Comparison of ENCODE assay signal across 1 cellular context in the genomic region with DNA sequence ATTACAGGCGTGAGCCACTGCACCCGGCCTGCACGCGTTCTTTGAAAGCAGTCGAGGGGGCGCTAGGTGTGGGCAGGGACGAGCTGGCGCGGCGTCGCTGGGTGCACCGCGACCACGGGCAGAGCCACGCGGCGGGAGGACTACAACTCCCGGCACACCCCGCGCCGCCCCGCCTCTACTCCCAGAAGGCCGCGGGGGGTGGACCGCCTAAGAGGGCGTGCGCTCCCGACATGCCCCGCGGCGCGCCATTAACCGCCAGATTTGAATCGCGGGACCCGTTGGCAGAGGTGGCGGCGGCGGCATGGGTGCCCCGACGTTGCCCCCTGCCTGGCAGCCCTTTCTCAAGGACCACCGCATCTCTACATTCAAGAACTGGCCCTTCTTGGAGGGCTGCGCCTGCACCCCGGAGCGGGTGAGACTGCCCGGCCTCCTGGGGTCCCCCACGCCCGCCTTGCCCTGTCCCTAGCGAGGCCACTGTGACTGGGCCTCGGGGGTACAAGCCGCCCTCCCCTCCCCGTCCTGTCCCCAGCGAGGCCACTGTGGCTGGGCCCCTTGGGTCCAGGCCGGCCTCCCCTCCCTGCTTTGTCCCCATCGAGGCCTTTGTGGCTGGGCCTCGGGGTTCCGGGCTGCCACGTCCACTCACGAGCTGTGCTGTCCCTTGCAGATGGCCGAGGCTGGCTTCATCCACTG.
TF ChIP-seq lines count a peak whose summit lies in the region.

A gene (plus strand): TSS at position 238 of the 690 bp plus-strand sequence. CDS start 64 bp downstream, at position 302.

TF ChIP-seq in K562, 482 proteins besides CTCF, POLR2A, EP300 and RAD21 (continued from another document and continues in another):
- TF ChIP-seq, protein P1, sequence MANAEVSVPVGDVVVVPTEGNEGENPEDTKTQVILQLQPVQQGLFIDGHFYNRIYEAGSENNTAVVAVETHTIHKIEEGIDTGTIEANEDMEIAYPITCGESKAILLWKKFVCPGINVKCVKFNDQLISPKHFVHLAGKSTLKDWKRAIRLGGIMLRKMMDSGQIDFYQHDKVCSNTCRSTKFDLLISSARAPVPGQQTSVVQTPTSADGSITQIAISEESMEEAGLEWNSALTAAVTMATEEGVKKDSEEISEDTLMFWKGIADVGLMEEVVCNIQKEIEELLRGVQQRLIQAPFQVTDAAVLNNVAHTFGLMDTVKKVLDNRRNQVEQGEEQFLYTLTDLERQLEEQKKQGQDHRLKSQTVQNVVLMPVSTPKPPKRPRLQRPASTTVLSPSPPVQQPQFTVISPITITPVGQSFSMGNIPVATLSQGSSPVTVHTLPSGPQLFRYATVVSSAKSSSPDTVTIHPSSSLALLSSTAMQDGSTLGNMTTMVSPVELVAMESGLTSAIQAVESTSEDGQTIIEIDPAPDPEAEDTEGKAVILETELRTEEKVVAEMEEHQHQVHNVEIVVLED (CRISPR knock-in tag; IDR thresholded peaks at IDR 0.05) = peak; percentile 85
- TF ChIP-seq MAFK (IDR thresholded peaks at IDR 0.05; ENCODE audit: low read length) (no peak), NCOR1 (IDR thresholded peaks at IDR 0.05) (no peak), ZC3H11A (IDR thresholded peaks at IDR 0.05; ENCODE audit: low read depth, low read length) (no peak), MEF2D (tag; conservative IDR thresholded peaks at IDR 0.05; ENCODE audit: low read depth) (no peak), SOX6 (IDR thresholded peaks at IDR 0.05) (no peak), MEF2A (IDR thresholded peaks at IDR 0.05; ENCODE audit: control insufficient read depth, low read depth, low read length) (no peak), XRCC4 (IDR thresholded peaks at IDR 0.05; ENCODE audit: extremely low read depth, insufficient read depth, insufficient read length) (no peak), ZKSCAN3 (CRISPR knock-in tag; IDR thresholded peaks at IDR 0.05) (no peak), TAL1 (IDR thresholded peaks at IDR 0.05) (no peak), ZNF408 (CRISPR knock-in tag; IDR thresholded peaks at IDR 0.05; ENCODE audit: low read depth) (no peak), JUND (IDR thresholded peaks at IDR 0.05; ENCODE audit: borderline replicate concordance, low read depth, low read length) (peak; percentile 42; the same call in 1 of the 2 replicates), JUND (tag; IDR thresholded peaks at IDR 0.05; ENCODE audit: borderline replicate concordance, low read depth, low read length) (no peak), ZNF583 (CRISPR knock-in tag; IDR thresholded peaks at IDR 0.05) (no peak), NFYB (IDR thresholded peaks at IDR 0.05; ENCODE audit: extremely low read depth, insufficient read length) (no peak)
- TF ChIP-seq, protein P2, sequence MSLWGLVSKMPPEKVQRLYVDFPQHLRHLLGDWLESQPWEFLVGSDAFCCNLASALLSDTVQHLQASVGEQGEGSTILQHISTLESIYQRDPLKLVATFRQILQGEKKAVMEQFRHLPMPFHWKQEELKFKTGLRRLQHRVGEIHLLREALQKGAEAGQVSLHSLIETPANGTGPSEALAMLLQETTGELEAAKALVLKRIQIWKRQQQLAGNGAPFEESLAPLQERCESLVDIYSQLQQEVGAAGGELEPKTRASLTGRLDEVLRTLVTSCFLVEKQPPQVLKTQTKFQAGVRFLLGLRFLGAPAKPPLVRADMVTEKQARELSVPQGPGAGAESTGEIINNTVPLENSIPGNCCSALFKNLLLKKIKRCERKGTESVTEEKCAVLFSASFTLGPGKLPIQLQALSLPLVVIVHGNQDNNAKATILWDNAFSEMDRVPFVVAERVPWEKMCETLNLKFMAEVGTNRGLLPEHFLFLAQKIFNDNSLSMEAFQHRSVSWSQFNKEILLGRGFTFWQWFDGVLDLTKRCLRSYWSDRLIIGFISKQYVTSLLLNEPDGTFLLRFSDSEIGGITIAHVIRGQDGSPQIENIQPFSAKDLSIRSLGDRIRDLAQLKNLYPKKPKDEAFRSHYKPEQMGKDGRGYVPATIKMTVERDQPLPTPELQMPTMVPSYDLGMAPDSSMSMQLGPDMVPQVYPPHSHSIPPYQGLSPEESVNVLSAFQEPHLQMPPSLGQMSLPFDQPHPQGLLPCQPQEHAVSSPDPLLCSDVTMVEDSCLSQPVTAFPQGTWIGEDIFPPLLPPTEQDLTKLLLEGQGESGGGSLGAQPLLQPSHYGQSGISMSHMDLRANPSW (CRISPR knock-in tag; IDR thresholded peaks at IDR 0.05) = peak; percentile 41; the same call in 1 of the 2 replicates
- TF ChIP-seq, protein P3, sequence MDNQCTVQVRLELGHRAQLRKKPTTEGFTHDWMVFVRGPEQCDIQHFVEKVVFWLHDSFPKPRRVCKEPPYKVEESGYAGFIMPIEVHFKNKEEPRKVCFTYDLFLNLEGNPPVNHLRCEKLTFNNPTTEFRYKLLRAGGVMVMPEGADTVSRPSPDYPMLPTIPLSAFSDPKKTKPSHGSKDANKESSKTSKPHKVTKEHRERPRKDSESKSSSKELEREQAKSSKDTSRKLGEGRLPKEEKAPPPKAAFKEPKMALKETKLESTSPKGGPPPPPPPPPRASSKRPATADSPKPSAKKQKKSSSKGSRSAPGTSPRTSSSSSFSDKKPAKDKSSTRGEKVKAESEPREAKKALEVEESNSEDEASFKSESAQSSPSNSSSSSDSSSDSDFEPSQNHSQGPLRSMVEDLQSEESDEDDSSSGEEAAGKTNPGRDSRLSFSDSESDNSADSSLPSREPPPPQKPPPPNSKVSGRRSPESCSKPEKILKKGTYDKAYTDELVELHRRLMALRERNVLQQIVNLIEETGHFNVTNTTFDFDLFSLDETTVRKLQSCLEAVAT (IDR thresholded peaks at IDR 0.05) = no peak
- TF ChIP-seq, protein P4, sequence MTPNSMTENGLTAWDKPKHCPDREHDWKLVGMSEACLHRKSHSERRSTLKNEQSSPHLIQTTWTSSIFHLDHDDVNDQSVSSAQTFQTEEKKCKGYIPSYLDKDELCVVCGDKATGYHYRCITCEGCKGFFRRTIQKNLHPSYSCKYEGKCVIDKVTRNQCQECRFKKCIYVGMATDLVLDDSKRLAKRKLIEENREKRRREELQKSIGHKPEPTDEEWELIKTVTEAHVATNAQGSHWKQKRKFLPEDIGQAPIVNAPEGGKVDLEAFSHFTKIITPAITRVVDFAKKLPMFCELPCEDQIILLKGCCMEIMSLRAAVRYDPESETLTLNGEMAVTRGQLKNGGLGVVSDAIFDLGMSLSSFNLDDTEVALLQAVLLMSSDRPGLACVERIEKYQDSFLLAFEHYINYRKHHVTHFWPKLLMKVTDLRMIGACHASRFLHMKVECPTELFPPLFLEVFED (CRISPR knock-in tag; conservative IDR thresholded peaks at IDR 0.05) = no peak
- TF ChIP-seq, protein P5, sequence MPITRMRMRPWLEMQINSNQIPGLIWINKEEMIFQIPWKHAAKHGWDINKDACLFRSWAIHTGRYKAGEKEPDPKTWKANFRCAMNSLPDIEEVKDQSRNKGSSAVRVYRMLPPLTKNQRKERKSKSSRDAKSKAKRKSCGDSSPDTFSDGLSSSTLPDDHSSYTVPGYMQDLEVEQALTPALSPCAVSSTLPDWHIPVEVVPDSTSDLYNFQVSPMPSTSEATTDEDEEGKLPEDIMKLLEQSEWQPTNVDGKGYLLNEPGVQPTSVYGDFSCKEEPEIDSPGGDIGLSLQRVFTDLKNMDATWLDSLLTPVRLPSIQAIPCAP (CRISPR knock-in tag; IDR thresholded peaks at IDR 0.05; ENCODE audit: borderline replicate concordance) = no peak
- TF ChIP-seq, protein P6, sequence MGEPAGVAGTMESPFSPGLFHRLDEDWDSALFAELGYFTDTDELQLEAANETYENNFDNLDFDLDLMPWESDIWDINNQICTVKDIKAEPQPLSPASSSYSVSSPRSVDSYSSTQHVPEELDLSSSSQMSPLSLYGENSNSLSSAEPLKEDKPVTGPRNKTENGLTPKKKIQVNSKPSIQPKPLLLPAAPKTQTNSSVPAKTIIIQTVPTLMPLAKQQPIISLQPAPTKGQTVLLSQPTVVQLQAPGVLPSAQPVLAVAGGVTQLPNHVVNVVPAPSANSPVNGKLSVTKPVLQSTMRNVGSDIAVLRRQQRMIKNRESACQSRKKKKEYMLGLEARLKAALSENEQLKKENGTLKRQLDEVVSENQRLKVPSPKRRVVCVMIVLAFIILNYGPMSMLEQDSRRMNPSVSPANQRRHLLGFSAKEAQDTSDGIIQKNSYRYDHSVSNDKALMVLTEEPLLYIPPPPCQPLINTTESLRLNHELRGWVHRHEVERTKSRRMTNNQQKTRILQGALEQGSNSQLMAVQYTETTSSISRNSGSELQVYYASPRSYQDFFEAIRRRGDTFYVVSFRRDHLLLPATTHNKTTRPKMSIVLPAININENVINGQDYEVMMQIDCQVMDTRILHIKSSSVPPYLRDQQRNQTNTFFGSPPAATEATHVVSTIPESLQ (CRISPR knock-in tag; IDR thresholded peaks at IDR 0.05) = peak; percentile 87
- TF ChIP-seq, protein P7, sequence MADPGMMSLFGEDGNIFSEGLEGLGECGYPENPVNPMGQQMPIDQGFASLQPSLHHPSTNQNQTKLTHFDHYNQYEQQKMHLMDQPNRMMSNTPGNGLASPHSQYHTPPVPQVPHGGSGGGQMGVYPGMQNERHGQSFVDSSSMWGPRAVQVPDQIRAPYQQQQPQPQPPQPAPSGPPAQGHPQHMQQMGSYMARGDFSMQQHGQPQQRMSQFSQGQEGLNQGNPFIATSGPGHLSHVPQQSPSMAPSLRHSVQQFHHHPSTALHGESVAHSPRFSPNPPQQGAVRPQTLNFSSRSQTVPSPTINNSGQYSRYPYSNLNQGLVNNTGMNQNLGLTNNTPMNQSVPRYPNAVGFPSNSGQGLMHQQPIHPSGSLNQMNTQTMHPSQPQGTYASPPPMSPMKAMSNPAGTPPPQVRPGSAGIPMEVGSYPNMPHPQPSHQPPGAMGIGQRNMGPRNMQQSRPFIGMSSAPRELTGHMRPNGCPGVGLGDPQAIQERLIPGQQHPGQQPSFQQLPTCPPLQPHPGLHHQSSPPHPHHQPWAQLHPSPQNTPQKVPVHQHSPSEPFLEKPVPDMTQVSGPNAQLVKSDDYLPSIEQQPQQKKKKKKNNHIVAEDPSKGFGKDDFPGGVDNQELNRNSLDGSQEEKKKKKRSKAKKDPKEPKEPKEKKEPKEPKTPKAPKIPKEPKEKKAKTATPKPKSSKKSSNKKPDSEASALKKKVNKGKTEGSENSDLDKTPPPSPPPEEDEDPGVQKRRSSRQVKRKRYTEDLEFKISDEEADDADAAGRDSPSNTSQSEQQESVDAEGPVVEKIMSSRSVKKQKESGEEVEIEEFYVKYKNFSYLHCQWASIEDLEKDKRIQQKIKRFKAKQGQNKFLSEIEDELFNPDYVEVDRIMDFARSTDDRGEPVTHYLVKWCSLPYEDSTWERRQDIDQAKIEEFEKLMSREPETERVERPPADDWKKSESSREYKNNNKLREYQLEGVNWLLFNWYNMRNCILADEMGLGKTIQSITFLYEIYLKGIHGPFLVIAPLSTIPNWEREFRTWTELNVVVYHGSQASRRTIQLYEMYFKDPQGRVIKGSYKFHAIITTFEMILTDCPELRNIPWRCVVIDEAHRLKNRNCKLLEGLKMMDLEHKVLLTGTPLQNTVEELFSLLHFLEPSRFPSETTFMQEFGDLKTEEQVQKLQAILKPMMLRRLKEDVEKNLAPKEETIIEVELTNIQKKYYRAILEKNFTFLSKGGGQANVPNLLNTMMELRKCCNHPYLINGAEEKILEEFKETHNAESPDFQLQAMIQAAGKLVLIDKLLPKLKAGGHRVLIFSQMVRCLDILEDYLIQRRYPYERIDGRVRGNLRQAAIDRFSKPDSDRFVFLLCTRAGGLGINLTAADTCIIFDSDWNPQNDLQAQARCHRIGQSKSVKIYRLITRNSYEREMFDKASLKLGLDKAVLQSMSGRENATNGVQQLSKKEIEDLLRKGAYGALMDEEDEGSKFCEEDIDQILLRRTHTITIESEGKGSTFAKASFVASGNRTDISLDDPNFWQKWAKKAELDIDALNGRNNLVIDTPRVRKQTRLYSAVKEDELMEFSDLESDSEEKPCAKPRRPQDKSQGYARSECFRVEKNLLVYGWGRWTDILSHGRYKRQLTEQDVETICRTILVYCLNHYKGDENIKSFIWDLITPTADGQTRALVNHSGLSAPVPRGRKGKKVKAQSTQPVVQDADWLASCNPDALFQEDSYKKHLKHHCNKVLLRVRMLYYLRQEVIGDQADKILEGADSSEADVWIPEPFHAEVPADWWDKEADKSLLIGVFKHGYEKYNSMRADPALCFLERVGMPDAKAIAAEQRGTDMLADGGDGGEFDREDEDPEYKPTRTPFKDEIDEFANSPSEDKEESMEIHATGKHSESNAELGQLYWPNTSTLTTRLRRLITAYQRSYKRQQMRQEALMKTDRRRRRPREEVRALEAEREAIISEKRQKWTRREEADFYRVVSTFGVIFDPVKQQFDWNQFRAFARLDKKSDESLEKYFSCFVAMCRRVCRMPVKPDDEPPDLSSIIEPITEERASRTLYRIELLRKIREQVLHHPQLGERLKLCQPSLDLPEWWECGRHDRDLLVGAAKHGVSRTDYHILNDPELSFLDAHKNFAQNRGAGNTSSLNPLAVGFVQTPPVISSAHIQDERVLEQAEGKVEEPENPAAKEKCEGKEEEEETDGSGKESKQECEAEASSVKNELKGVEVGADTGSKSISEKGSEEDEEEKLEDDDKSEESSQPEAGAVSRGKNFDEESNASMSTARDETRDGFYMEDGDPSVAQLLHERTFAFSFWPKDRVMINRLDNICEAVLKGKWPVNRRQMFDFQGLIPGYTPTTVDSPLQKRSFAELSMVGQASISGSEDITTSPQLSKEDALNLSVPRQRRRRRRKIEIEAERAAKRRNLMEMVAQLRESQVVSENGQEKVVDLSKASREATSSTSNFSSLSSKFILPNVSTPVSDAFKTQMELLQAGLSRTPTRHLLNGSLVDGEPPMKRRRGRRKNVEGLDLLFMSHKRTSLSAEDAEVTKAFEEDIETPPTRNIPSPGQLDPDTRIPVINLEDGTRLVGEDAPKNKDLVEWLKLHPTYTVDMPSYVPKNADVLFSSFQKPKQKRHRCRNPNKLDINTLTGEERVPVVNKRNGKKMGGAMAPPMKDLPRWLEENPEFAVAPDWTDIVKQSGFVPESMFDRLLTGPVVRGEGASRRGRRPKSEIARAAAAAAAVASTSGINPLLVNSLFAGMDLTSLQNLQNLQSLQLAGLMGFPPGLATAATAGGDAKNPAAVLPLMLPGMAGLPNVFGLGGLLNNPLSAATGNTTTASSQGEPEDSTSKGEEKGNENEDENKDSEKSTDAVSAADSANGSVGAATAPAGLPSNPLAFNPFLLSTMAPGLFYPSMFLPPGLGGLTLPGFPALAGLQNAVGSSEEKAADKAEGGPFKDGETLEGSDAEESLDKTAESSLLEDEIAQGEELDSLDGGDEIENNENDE (IDR thresholded peaks at IDR 0.05; ENCODE audit: low read depth, low read length) = no peak
- TF ChIP-seq, protein P8, sequence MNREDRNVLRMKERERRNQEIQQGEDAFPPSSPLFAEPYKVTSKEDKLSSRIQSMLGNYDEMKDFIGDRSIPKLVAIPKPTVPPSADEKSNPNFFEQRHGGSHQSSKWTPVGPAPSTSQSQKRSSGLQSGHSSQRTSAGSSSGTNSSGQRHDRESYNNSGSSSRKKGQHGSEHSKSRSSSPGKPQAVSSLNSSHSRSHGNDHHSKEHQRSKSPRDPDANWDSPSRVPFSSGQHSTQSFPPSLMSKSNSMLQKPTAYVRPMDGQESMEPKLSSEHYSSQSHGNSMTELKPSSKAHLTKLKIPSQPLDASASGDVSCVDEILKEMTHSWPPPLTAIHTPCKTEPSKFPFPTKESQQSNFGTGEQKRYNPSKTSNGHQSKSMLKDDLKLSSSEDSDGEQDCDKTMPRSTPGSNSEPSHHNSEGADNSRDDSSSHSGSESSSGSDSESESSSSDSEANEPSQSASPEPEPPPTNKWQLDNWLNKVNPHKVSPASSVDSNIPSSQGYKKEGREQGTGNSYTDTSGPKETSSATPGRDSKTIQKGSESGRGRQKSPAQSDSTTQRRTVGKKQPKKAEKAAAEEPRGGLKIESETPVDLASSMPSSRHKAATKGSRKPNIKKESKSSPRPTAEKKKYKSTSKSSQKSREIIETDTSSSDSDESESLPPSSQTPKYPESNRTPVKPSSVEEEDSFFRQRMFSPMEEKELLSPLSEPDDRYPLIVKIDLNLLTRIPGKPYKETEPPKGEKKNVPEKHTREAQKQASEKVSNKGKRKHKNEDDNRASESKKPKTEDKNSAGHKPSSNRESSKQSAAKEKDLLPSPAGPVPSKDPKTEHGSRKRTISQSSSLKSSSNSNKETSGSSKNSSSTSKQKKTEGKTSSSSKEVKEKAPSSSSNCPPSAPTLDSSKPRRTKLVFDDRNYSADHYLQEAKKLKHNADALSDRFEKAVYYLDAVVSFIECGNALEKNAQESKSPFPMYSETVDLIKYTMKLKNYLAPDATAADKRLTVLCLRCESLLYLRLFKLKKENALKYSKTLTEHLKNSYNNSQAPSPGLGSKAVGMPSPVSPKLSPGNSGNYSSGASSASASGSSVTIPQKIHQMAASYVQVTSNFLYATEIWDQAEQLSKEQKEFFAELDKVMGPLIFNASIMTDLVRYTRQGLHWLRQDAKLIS (CRISPR knock-in tag; IDR thresholded peaks at IDR 0.05) = peak; percentile 94
